ENCODE assay signal across 8 cellular contexts in the genomic region with DNA sequence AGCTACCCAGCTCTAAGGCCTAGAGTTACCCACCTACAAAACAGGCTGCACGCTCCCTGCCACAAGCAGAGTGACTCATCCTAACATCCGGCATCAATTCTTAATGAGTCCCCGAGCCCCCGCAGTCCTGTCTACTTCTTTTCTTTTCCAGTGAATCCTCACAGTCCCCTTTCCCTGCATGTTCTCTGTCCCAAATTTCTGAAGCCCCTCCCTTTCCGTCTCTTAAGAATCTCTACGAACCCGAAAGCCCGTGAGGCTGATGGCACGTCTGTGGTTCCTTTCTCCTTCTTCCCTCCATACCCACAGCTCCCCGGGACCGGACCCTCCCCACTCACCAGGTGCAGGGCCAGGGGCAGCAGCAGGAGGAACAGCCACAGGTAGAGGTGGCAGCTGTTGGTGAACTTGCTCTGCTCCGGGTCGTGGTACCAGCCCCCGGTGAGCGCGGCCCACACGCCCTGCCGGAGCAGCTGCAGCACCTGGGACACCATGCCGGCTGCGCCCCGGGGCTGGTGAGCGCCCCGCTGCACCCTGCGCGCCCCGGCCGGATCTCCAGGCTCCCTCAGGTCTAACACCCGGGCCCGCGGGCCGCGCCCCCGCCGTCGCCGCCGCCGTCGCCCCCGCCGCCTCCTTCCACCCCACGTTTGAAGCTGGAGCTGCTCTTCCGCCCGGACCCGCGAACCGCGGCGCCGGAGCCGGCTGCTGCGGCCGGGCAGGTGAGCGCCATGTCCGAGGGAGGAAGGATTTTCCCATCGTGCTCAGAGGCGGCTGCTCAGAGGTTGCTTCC. TPM values are rescaled to one million over a fixed set of nuclear protein-coding genes. Genes with fewer than 3 reads are reported as not detected.
A peak's percentile ranks its signal among the peaks of the same experiment; 100 is the strongest.
DNase-seq lines count a peak whose midpoint lies in the region; ATAC-seq and TF ChIP-seq lines count a peak whose summit lies in the region.

Gene PCNX2, minus strand, starts transcription at position 735 of the 784 bp plus-strand sequence. Its CDS starts 247 bp downstream, at position 488.

- no peaks in the 10 kb centered on the region for H3K9me3 Mint-ChIP-seq in activated CD4-positive, alpha-beta memory T cell treated with anti-CD3 and anti-CD28 coated beads, Interleukin-2, amount 10 ng/mL, durations not matched to agents 7 days and 5 days
- H3K9me3 Mint-ChIP-seq in mesothelial cell of epicardium = no peaks in the 10 kb centered on the region

- CTCF ChIA-PET in activated CD4-positive, alpha-beta memory T cell treated with anti-CD3 and anti-CD28 coated beads, Interleukin-2, amount 10 ng/mL, durations not matched to agents 7 days and 5 days (lab: Charles Lee) = interaction anchor here (0.7 to 2.2 kb wide), 3 partner anchors 10 to 29 kb away, joined by 3 to 5 read pairs (median 3); no protein-coding TSS in a partner anchor

- H3K4me1 ChIP-seq in effector memory CD4-positive, alpha-beta T cell (ENCODE audit: control insufficient read depth, insufficient read depth, low read length, poor library complexity, severe bottlenecking) = peaks cover 9% of the 10 kb centered on the region

- peaks cover 14% of the 10 kb centered on the region for H3K36me3 Mint-ChIP-seq in activated CD4-positive, alpha-beta memory T cell treated with anti-CD3 and anti-CD28 coated beads, Interleukin-2, amount 10 ng/mL, durations not matched to agents 7 days and 5 days (ENCODE audit: low read depth)
- H3K36me3 Mint-ChIP-seq in mesothelial cell of epicardium = no peaks in the 10 kb centered on the region

- H3K27ac ChIP-seq in effector memory CD4-positive, alpha-beta T cell (ENCODE audit: insufficient read depth, low read length, poor library complexity, severe bottlenecking) = peak within 1 kb of the TSS; percentile 71

- DNase-seq in AG08396 (ENCODE audit: low spot score) = peak; percentile 59
- peak; percentile 46 for DNase-seq in NCI-H510A (lab: John Stamatoyannopoulos, UW)
- peak; percentile 64 for DNase-seq in activated CD4-positive, alpha-beta memory T cell treated with anti-CD3 and anti-CD28 coated beads, Interleukin-2, amount 10 ng/mL, durations not matched to agents 7 days and 5 days
- DNase-seq in effector memory CD4-positive, alpha-beta T cell = peak; percentile 48 to 53 (median 50)
- DNase-seq in mesothelial cell of epicardium (ENCODE audit: low spot score in 2 of 2, unreplicated experiment in 2 of 2) = peak; percentile 22 to 55
- DNase-seq in stimulated activated CD8-positive, alpha-beta memory T cell treated with anti-CD3 and anti-CD28 coated beads, Interleukin-2, amount 100 ng/mL, for 1 hour (ENCODE audit: low read depth in 2 of 2) = peak; percentile 25 to 36

- no peaks in the 10 kb centered on the region for H3K9me3 ChIP-seq in effector memory CD4-positive, alpha-beta T cell (ENCODE audit: control insufficient read depth, low read length)

- TF ChIP-seq POLR2A in GM18951 (IDR thresholded peaks at IDR 0.05; ENCODE audit: extremely low read depth, insufficient read depth, insufficient read length) = peak; percentile 76

- TF ChIP-seq CTCF in mesothelial cell of epicardium (IDR thresholded peaks at IDR 0.05; ENCODE audit: unreplicated experiment) = no peak

- H3K36me3 ChIP-seq in effector memory CD4-positive, alpha-beta T cell (ENCODE audit: control insufficient read depth, insufficient read depth, low read length) = no peaks in the 10 kb centered on the region

- H3K4me3 ChIP-seq in effector memory CD4-positive, alpha-beta T cell (ENCODE audit: insufficient read depth, low read depth, low read length, poor library complexity, severe bottlenecking) = peak within 1 kb of the TSS; percentile 85

- H3K27me3 ChIP-seq in effector memory CD4-positive, alpha-beta T cell (replicated peaks; ENCODE audit: control insufficient read depth, insufficient read depth, low read length, poor library complexity, severe bottlenecking) = no peaks in the 10 kb centered on the region

- ATAC-seq in HG03159 (IDR thresholded peaks at IDR 0.05; ENCODE audit: unreplicated experiment) = peak; percentile 84

- no peaks in the 10 kb centered on the region for H3K27me3 Mint-ChIP-seq in activated CD4-positive, alpha-beta memory T cell treated with anti-CD3 and anti-CD28 coated beads, Interleukin-2, amount 10 ng/mL, durations not matched to agents 7 days and 5 days
- no peaks in the 10 kb centered on the region for H3K27me3 Mint-ChIP-seq in mesothelial cell of epicardium (ENCODE audit: low read depth)

- POLR2A ChIA-PET in activated CD4-positive, alpha-beta memory T cell treated with anti-CD3 and anti-CD28 coated beads, Interleukin-2, amount 10 ng/mL, durations not matched to agents 7 days and 5 days (lab: Charles Lee) = interaction anchor here (0.8 to 1.7 kb wide), 8 partner anchors 9 to 67 kb away, joined by 3 to 5 read pairs (median 4); partner anchors contain the start of gene MAP3K21

- in situ Hi-C loops in GM18951 (cut with MboI; ENCODE audit: low sequenced_read_pairs, unreplicated experiment) = no loop called here

- peak within 1 kb of the TSS; percentile 91 for H3K27ac Mint-ChIP-seq in activated CD4-positive, alpha-beta memory T cell treated with anti-CD3 and anti-CD28 coated beads, Interleukin-2, amount 10 ng/mL, durations not matched to agents 7 days and 5 days
- H3K27ac Mint-ChIP-seq in mesothelial cell of epicardium = peak within 1 kb of the TSS; percentile 28

- H3K4me1 Mint-ChIP-seq in activated CD4-positive, alpha-beta memory T cell treated with anti-CD3 and anti-CD28 coated beads, Interleukin-2, amount 10 ng/mL, durations not matched to agents 7 days and 5 days = peaks cover 35% of the 10 kb centered on the region
- peaks cover 13% of the 10 kb centered on the region for H3K4me1 Mint-ChIP-seq in mesothelial cell of epicardium

- H3K4me3 Mint-ChIP-seq in activated CD4-positive, alpha-beta memory T cell treated with anti-CD3 and anti-CD28 coated beads, Interleukin-2, amount 10 ng/mL, durations not matched to agents 7 days and 5 days = peak within 1 kb of the TSS; percentile 95
- H3K4me3 Mint-ChIP-seq in mesothelial cell of epicardium = peak within 1 kb of the TSS; percentile 75

RNA-seq across cellular contexts. Expression of gene PCNX2, which starts in this region (rescaled TPM):
- total RNA-seq in activated CD4-positive, alpha-beta memory T cell treated with anti-CD3 and anti-CD28 coated beads, Interleukin-2, amount 10 ng/mL, durations not matched to agents 7 days and 5 days = 10 to 100 TPM; 21.8 to 23.2 TPM
- 26.8 to 28.4 TPM (median 27.4 TPM) in 3 replicates for total RNA-seq in mesothelial cell of epicardium

Comparison
In these comparisons a context has a peak if more than half of its experiments do, and no peak if none do; other contexts are left out.
1. Peak in every context shown above with its lines: DNase-seq, ATAC-seq, H3K4me3 ChIP-seq and H3K27ac ChIP-seq.